Comparison of ENCODE assay signal across 11 cellular contexts in the genomic region with DNA sequence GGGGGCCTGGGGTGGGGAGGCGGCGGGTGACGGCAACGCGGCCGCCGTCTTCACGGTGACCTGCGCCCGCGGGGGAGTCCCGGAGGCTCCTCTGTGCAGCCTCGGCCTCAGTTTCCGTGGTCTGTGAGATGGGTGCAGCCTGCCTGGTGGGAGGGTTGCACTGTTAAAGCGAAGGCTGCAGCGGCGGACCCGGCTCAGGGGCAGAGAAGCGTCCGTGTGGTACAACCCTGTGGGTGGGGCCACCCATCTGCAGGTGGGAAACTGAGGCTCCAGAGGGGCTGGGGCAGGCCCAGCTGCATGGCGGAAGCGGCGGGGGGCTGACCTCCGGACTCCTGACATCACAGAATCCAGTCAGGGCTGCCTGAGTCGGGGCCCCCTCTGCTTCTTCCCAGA. TPM values are rescaled to one million over a fixed set of nuclear protein-coding genes. Genes with fewer than 3 reads are reported as not detected.
DNase-seq lines count a peak whose midpoint lies in the region; ATAC-seq and TF ChIP-seq lines count a peak whose summit lies in the region.
"Had no signal": no experiment of that assay in that cellular context is flagged by ENCODE, and none has a peak within 500 bp of the region (broad histone marks: within the 10 kb centered on the region; RNA-seq: fewer than 3 reads in every experiment).

No MANE protein-coding gene starts in this region.

- intact Hi-C loops in A673 (cut with micrococcal nuclease; ENCODE audit: unreplicated experiment): no loop called here

- H3K27ac ChIP-seq in A673 (ENCODE audit: low read depth, low read length, poor library complexity, severe bottlenecking) (no peak overlapping the region), osteoblast (ENCODE audit: low read depth, low read length) (no peak overlapping the region)
- H3K27ac ChIP-seq: epithelial cell of prostate had no signal

- H3K4me1 ChIP-seq in A673 (ENCODE audit: insufficient read depth, low read length, poor library complexity, severe bottlenecking): no peaks in the 10 kb centered on the region
- H3K4me1 ChIP-seq in osteoblast (ENCODE audit: insufficient read depth, low read length): peaks cover 4% of the 10 kb centered on the region

- no peaks in the 10 kb centered on the region for H3K79me2 ChIP-seq in osteoblast (ENCODE audit: insufficient read depth, low read length)

- H3K4me3 ChIP-seq in A673 (ENCODE audit: low read depth, low read length, poor library complexity, severe bottlenecking) (peak overlapping the region; percentile 53), choroid plexus epithelial cell (ENCODE audit: low read depth, low read length) (peak overlapping the region; percentile 54), osteoblast (ENCODE audit: insufficient read depth, low read length) (peak overlapping the region; percentile 55)

- POLR2A ChIA-PET in A673 (lab: Charles Lee; ENCODE audit: low non-redundant PET): no interaction called here

- ATAC-seq in HG03442 (IDR thresholded peaks at IDR 0.05; ENCODE audit: unreplicated experiment) (peak; percentile 3), HG02678 (IDR thresholded peaks at IDR 0.05; ENCODE audit: unreplicated experiment) (no peak)

- H3K27me3 ChIP-seq in A673 (replicated peaks; ENCODE audit: insufficient read depth, low read depth, low read length, poor library complexity) (no peaks in the 10 kb centered on the region), osteoblast (ENCODE audit: insufficient read depth, low read length) (no peaks in the 10 kb centered on the region)

- CTCF ChIA-PET in A673 (lab: Charles Lee): no interaction called here

- H2AFZ ChIP-seq in osteoblast (ENCODE audit: low read length): no peak overlapping the region

- no peak for TF ChIP-seq CTCF in A673 (conservative IDR thresholded peaks at IDR 0.05; ENCODE audit: low read depth, low read length)
- TF ChIP-seq CTCF in choroid plexus epithelial cell (conservative IDR thresholded peaks at IDR 0.05; ENCODE audit: low read depth, low read length): no peak
- TF ChIP-seq CTCF in osteoblast (IDR thresholded peaks at IDR 0.05; ENCODE audit: extremely low read depth, low read depth, low read length): no peak

- BruUV-seq in A673 (replicated peaks; lab: Mats Ljungman, UMichigan): no TSS peak

- peaks cover 3% of the 10 kb centered on the region for H4K20me1 ChIP-seq in osteoblast (ENCODE audit: insufficient read depth, low read length)

- no peaks in the 10 kb centered on the region for H3K36me3 ChIP-seq in A673 (ENCODE audit: insufficient read depth, low read length, poor library complexity, severe bottlenecking)
- H3K36me3 ChIP-seq in osteoblast (ENCODE audit: insufficient read depth, low read length): no peaks in the 10 kb centered on the region

- peak overlapping the region; percentile 53 for H3K4me2 ChIP-seq in osteoblast (ENCODE audit: insufficient read depth, low read length)

- DNase-seq in A673 (ENCODE audit: low spot score) (no peak), choroid plexus epithelial cell (ENCODE audit: low read depth) (no peak), osteoblast (ENCODE audit: insufficient read length, low spot score, missing footprints) (no peak), NCI-H146 treated with DMSO at 0.1 percent for 48 hours (lab: John Stamatoyannopoulos, UW; ENCODE audit: unreplicated experiment) (no peak), iPS-NIHi7 (ENCODE audit: extremely low spot score) (no peak)
- DNase-seq in stimulated activated CD4-positive, alpha-beta T cell treated with anti-CD3 and anti-CD28 coated beads, Interleukin-4, amount 100 ng/mL, for 4 hours: no peak
- DNase-seq: AML-193 had no signal

- H3K9me3 ChIP-seq in A673 (ENCODE audit: low read depth, low read length, poor library complexity, severe bottlenecking) (no peaks in the 10 kb centered on the region), osteoblast (ENCODE audit: low read depth, low read length) (no peaks in the 10 kb centered on the region)

RNA-seq across cellular contexts. Expression of a gene that starts 0.5 kb away (rescaled TPM):
- 0.19 and 0.57 TPM in 2 replicates for total RNA-seq in A673 (2021)
- total RNA-seq in osteoblast: not detected in 2 replicates
- total RNA-seq: lung microvascular endothelial cell had no signal

RNA-seq across cellular contexts. Expression of a gene that starts 6.8 kb away (rescaled TPM):
- total RNA-seq in A673 (2021): 100 and 107 TPM in 2 replicates
- 16.6 and 18.6 TPM in 2 replicates for total RNA-seq in osteoblast

RNA-seq across cellular contexts. Expression of a gene that starts 22.9 kb away (rescaled TPM):
- total RNA-seq in A673 (2021) (90.2 and 93.3 TPM in 2 replicates), osteoblast (29.8 and 38.7 TPM in 2 replicates)

RNA-seq across cellular contexts. Expression of a gene that starts 36.0 kb away (rescaled TPM):
- total RNA-seq in A673 (2021) (5.9 and 6.0 TPM in 2 replicates), osteoblast (32.7 and 52.1 TPM in 2 replicates)

RNA-seq across cellular contexts. Expression of a gene that starts 50.5 kb away (rescaled TPM):
- total RNA-seq in A673 (2021) (13.1 and 15.7 TPM in 2 replicates), osteoblast (1.2 and 1.4 TPM in 2 replicates)
